ENCODE assay signal across 1 cellular context in the genomic region with DNA sequence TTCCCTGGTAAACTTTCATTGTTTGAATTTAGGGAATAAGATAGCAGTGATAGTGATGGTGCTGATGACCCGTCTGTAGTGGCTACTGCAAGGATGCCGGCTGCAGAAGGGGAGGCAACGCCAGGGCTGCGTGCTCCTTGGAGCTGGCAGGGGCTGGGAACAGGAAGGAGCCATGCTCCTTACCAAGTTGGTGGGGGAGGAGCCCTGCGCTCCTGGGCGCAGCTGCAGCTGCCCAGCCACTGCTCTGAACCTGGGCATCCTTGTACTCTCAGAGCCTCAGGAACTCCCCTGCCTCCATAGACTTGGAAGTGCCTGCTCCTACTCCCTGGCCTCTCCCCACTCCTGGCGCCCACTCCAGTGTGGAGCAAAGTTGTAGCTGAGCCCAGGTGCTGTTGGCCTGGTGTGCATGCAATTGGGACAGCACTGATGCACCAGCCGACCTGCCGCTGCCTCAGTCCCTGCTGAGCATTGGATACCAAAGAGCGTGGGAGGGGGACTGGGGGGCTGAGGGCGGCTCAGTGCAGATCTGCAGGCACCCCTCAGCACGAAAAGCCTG.
TF ChIP-seq lines count a peak whose summit lies in the region.

No MANE protein-coding gene starts in this region.

TF ChIP-seq in IMR-90, 13 proteins besides CTCF, POLR2A, EP300 and RAD21:
- TF ChIP-seq RFX5 (IDR thresholded peaks at IDR 0.05; ENCODE audit: low read depth, low read length) (no peak), NFE2L2 (IDR thresholded peaks at IDR 0.05; ENCODE audit: low read depth, low read length) (no peak), MAZ (IDR thresholded peaks at IDR 0.05; ENCODE audit: borderline replicate concordance, low read depth, low read length) (no peak), MXI1 (IDR thresholded peaks at IDR 0.05; ENCODE audit: borderline replicate concordance, low read depth, low read length) (no peak), RCOR1 (IDR thresholded peaks at IDR 0.05; ENCODE audit: insufficient replicate concordance, low read length) (no peak)
TF ChIP-seq in IMR-90: peak in this region for 0.
